In the genomic region with DNA sequence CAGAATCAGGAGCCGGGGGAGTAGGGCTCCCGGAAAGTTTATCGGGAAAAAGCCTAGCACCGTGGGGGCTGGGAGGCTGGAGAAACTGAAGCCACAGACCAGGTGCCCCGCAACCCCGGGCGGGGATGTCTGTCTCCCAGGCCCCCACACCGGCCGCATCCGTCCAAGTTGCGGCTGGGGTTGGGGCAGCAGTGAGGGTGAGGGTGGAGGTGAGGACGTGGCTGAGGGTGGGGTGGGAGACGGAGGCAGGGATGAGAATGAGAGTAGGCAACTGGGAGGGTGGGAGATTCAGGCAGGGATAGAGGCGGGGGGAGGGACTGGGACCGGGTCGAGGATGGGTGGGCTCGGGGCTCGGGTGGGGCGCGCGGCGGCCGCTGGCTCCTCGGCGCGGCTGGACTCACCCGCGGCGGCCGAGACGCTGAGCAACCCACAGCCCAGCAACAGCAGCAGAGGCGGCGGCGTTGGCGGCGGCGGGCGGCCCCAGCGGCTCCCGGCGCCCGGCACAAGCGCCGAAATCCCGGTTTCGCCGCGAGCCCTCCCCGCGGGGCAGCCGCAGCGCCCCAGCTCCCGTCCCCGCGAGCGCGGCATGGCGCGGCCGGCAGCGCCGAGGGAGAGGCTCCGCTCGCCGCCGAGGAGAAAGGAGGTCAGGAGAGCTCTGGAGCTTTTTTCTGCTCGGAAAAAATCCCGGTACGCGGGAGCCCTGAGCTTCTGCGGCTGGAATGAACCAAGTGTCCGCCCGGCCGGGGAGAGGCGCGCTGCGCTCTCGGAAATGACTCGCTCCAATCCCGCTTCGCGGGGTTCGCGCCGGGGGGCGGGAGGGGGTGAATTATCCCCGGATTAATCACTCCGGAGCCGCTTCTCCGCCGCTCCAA, we compare ENCODE assay signal across 8 cellular contexts. TPM values are rescaled to one million over a fixed set of nuclear protein-coding genes. Genes with fewer than 3 reads are reported as not detected.
DNase-seq lines count a peak whose midpoint lies in the region; TF ChIP-seq lines count a peak whose summit lies in the region.

A gene (minus strand): TSS at position 721 of the 872 bp plus-strand sequence. CDS start 133 bp downstream, at position 588.

- no peaks in the 10 kb centered on the region for H3K36me3 ChIP-seq in brain microvascular endothelial cell (replicated peaks)
- H3K36me3 ChIP-seq in testis (ENCODE audit: low read depth, missing control alignments): no peaks in the 10 kb centered on the region

- H3K27me3 ChIP-seq in brain microvascular endothelial cell (replicated peaks) (peaks cover 34% of the 10 kb centered on the region), layer of hippocampus (ENCODE audit: control insufficient read depth, insufficient read depth, low read length) (no peaks in the 10 kb centered on the region), testis (no peaks in the 10 kb centered on the region)

- TF ChIP-seq CTCF in AG10803 (conservative IDR thresholded peaks at IDR 0.05; ENCODE audit: low read length) (no peak), brain microvascular endothelial cell (IDR thresholded peaks at IDR 0.05; ENCODE audit: low read depth, low read length, missing control alignments) (no peak), testis (IDR thresholded peaks at IDR 0.05) (no peak)

- intact Hi-C loops in testis (cut with DNase I; ENCODE audit: low total_unique reads): loop anchor here (10.0 kb wide), 1 partner anchor 430 kb away; no protein-coding TSS in a partner anchor

- in situ Hi-C loops in brain microvascular endothelial cell (cut with HindIII; ENCODE audit: low pct_ligation_motif_present, low sequenced_read_pairs): no loop called here

- TF ChIP-seq POLR2A in testis (IDR thresholded peaks at IDR 0.05): no peak

- DNase-seq in AG10803 (ENCODE audit: low read depth) (peak; percentile 74), NCI-H1105 (lab: John Stamatoyannopoulos, UW) (peak; percentile 80), brain microvascular endothelial cell (peak; percentile 7), testis (peak; percentile 44), SKM-1 treated with dmso at 0.1 percent for 144 hours (lab: John Stamatoyannopoulos, UW; ENCODE audit: unreplicated experiment) (no peak), HUDEP-2 (lab: John Stamatoyannopoulos, UW; ENCODE audit: unreplicated experiment in 76 of 76) (no peak)
- no peak for DNase-seq in activated naive CD4-positive, alpha-beta T cell treated with Interleukin-2 at 50 U/mL for 16 hours

- H3K27ac ChIP-seq in brain microvascular endothelial cell: no peak within 1 kb of the TSS
- H3K27ac ChIP-seq in layer of hippocampus (ENCODE audit: low read depth, low read length): peak within 1 kb of the TSS; percentile 78
- no peak within 1 kb of the TSS for H3K27ac ChIP-seq in testis

- WGBS in testis, 2 donors: 1 to 2% methylated on average over 40 to 51 of the region's 91 CpGs

- no peaks in the 10 kb centered on the region for H3K9me3 ChIP-seq in testis

- peaks cover 19% of the 10 kb centered on the region for H3K4me1 ChIP-seq in testis

- peak within 1 kb of the TSS; percentile 76 for H3K4me3 ChIP-seq in AG10803 (ENCODE audit: low read length)
- H3K4me3 ChIP-seq in brain microvascular endothelial cell (ENCODE audit: low read depth, low read length): peak within 1 kb of the TSS; percentile 22
- peak within 1 kb of the TSS; percentile 40 to 56 for H3K4me3 ChIP-seq in testis

RNA-seq across cellular contexts. Expression of the gene that starts here (rescaled TPM):
- total RNA-seq in testis: 1 to 10 TPM; 2.7 to 3.8 TPM
- polyA plus RNA-seq in testis (ENCODE audit: insufficient read depth, low read depth, low replicate concordance): 1.2 TPM

Comparison
In these comparisons a context has a peak if more than half of its experiments do, and no peak if none do; other contexts are left out.
1. DNase-seq: peak in AG10803 (single experiment), NCI-H1105 (single experiment), brain microvascular endothelial cell (single experiment) and testis (single experiment); none in activated naive CD4-positive, alpha-beta T cell treated with Interleukin-2 at 50 U/mL for 16 hours (single experiment), SKM-1 treated with dmso at 0.1 percent for 144 hours (single experiment) and HUDEP-2 (0 of 76).
2. H3K4me3 ChIP-seq: peak in every context shown above with its lines; median percentile 76 in AG10803; 48 in testis; 22 in brain microvascular endothelial cell.